Comparison of ENCODE assay signal across 30 cellular contexts in the genomic region with DNA sequence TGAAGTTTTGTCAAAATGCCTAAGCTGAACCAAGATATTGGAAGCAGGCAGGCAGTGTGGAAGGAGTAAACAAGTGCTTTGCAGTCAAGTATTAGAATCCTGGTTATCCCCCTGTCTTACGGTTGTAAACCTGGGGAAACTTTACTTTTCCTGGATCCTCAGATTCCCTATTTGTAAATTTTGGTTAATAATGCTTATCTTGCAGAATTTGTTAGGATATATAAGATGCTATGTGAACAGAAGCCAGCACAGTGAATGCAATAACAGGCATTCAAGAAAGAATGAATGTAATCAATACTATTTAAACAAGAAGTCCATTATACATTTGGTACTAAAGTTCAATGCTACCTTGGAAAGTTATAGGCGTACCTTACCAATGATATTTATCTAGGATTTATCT.
"Had no signal": no experiment of that assay in that cellular context is flagged by ENCODE, and none has a peak within 500 bp of the region (broad histone marks: within the 10 kb centered on the region; RNA-seq: fewer than 3 reads in every experiment).

No MANE protein-coding gene starts in this region.

- H3K36me3 ChIP-seq: SJCRH30 had no signal

- H2AFZ ChIP-seq: PC-9 had no signal

- ATAC-seq: Panc1, Right ventricle myocardium inferior, SK-N-SH treated with all-trans-retinoic acid at 6 μM for 48 hours, T-cell had no signal

- DNase-seq: Karpas-422, MM.1S, MV-4-11, NCI-H1092, NCI-H1105, NCI-H1417 treated with DMSO at 0.1 percent for 48 hours, NCI-H1436 treated with DMSO at 0.1 percent for 48 hours, NCI-H1694 treated with DMSO at 0.1 percent for 48 hours, NCI-H187 treated with DMSO at 0.1 percent for 48 hours, NCI-H2029, NCI-H2081, NCI-H2171 treated with DMSO at 0.1 percent for 48 hours, NCI-H226, NCI-H446 treated with DMSO at 0.1 percent for 48 hours, NCI-H510A, NCI-H524, NCI-H526, NCI-H69, NCI-H748 treated with DMSO at 0.1 percent for 48 hours, NCI-H82, PC-9, SHP77, SIG-M5, SJCRH30, T-cell had no signal

- H3K9me3 ChIP-seq: SJCRH30 had no signal

- H3K27ac ChIP-seq: PC-9, RWPE1, SJCRH30, SK-N-MC had no signal

- H3K4me1 ChIP-seq: SJCRH30 had no signal

- H3K4me3 ChIP-seq: PC-9, SJCRH30, SK-N-MC had no signal

- H3K4me2 ChIP-seq: PC-9 had no signal
